1 cellular context compared by ENCODE assay signal in genomic region chr21:36877741-36878140, GRCh38.
A peak's percentile ranks its signal among the peaks of the same experiment; 100 is the strongest.
TF ChIP-seq lines count a peak whose summit lies in the region.

No MANE protein-coding gene starts in this region.

TF ChIP-seq in HEK293, 187 proteins besides CTCF, POLR2A, EP300 and RAD21 (continued from another document):
- TF ChIP-seq PRDM6 (tag by site-specific recombination; IDR thresholded peaks at IDR 0.05) (no peak), BCL11B (tag by site-specific recombination; IDR thresholded peaks at IDR 0.05; ENCODE audit: low read depth) (no peak), ZNF354C (tag by site-specific recombination; IDR thresholded peaks at IDR 0.05; ENCODE audit: borderline replicate concordance, low read depth) (no peak), HOXD13 (CRISPR knock-in tag; IDR thresholded peaks at IDR 0.05; ENCODE audit: borderline replicate concordance) (no peak), ZNF830 (tag by site-specific recombination; IDR thresholded peaks at IDR 0.05; ENCODE audit: low read depth) (no peak), PRDM1 (tag by site-specific recombination; IDR thresholded peaks at IDR 0.05) (no peak), ZNF555 (tag by site-specific recombination; conservative IDR thresholded peaks at IDR 0.05) (0 out of 2 replicates have a peak, but pooled peaks have one; percentile 0), ZNF121 (tag by site-specific recombination; IDR thresholded peaks at IDR 0.05) (no peak), ZNF48 (tag by site-specific recombination; IDR thresholded peaks at IDR 0.05) (no peak), RBAK (tag by site-specific recombination; IDR thresholded peaks at IDR 0.05) (no peak), ZNF510 (tag by site-specific recombination; IDR thresholded peaks at IDR 0.05; ENCODE audit: insufficient replicate concordance) (peak; percentile 13), PBX3 (CRISPR knock-in tag; IDR thresholded peaks at IDR 0.05) (no peak), ZBTB6 (tag by site-specific recombination; IDR thresholded peaks at IDR 0.05) (no peak), ZNF416 (tag by site-specific recombination; IDR thresholded peaks at IDR 0.05) (no peak), ZBTB17 (tag by site-specific recombination; IDR thresholded peaks at IDR 0.05) (no peak), ZNF433 (tag by site-specific recombination; IDR thresholded peaks at IDR 0.05; ENCODE audit: low read depth) (no peak), ZNF24 (tag by site-specific recombination; IDR thresholded peaks at IDR 0.05) (no peak), ZNF837 (tag by site-specific recombination; IDR thresholded peaks at IDR 0.05) (no peak), ZFP41 (tag by site-specific recombination; IDR thresholded peaks at IDR 0.05; ENCODE audit: borderline replicate concordance) (no peak)
